Comparison of ENCODE assay signal across 8 cellular contexts in genomic region chr11:96075532-96075959, GRCh38.
A peak's percentile ranks its signal among the peaks of the same experiment; 100 is the strongest.
DNase-seq lines count a peak whose midpoint lies in the region; ATAC-seq lines count a peak whose summit lies in the region.

No MANE protein-coding gene starts in this region.

- H3K4me1 Mint-ChIP-seq in activated T-cell treated with anti-CD3 and anti-CD28 coated beads, Interleukin-2, amount 50 U/mL, for 24 hours (ENCODE audit: low read depth): peaks cover 89% of the 10 kb centered on the region
- H3K4me1 Mint-ChIP-seq in activated naive CD8-positive, alpha-beta T cell treated with anti-CD3 and anti-CD28 coated beads, Interleukin-2, amount 10 ng/mL, durations not matched to agents 7 days and 5 days: peaks cover 25% of the 10 kb centered on the region
- H3K4me1 Mint-ChIP-seq in stimulated activated naive CD8-positive, alpha-beta T cell treated with anti-CD3 and anti-CD28 coated beads, Interleukin-15, Interleukin-2, amounts not matched to agents 100 ng/mL and 50 ng/mL, for 24 hours (ENCODE audit: low read depth): peaks cover 93% of the 10 kb centered on the region

- in situ Hi-C loops in G401 (cut with HindIII; ENCODE audit: low sequenced_read_pairs): no loop called here

- H3K9me3 Mint-ChIP-seq in activated T-cell treated with anti-CD3 and anti-CD28 coated beads, Interleukin-2, amount 50 U/mL, for 24 hours: no peaks in the 10 kb centered on the region
- H3K9me3 Mint-ChIP-seq in activated naive CD8-positive, alpha-beta T cell treated with anti-CD3 and anti-CD28 coated beads, Interleukin-2, amount 10 ng/mL, durations not matched to agents 7 days and 5 days: no peaks in the 10 kb centered on the region
- no peaks in the 10 kb centered on the region for H3K9me3 Mint-ChIP-seq in stimulated activated naive CD8-positive, alpha-beta T cell treated with anti-CD3 and anti-CD28 coated beads, Interleukin-15, Interleukin-2, amounts not matched to agents 100 ng/mL and 50 ng/mL, for 24 hours

- no peak for DNase-seq in activated T-cell treated with anti-CD3 and anti-CD28 coated beads, Interleukin-2, amount 50 U/mL, for 24 hours
- no peak for DNase-seq in activated T-cell treated with anti-CD3 and anti-CD28 coated beads, Interleukin-2, amount 50 U/mL, for 1 hour
- DNase-seq in activated naive CD8-positive, alpha-beta T cell treated with anti-CD3 and anti-CD28 coated beads, Interleukin-2, amount 10 ng/mL, durations not matched to agents 7 days and 5 days: no peak
- DNase-seq in G401 (ENCODE audit: low spot score) (no peak), NCI-H1694 treated with DMSO at 0.1 percent for 48 hours (lab: John Stamatoyannopoulos, UW) (no peak), mesenteric fat pad (ENCODE audit: low spot score) (no peak)

- peak; percentile 54 for ATAC-seq in HG02943 (IDR thresholded peaks at IDR 0.05; ENCODE audit: low read depth, unreplicated experiment)
- no peak for ATAC-seq in activated naive CD8-positive, alpha-beta T cell treated with anti-CD3 and anti-CD28 coated beads, Interleukin-2, amount 10 ng/mL, durations not matched to agents 7 days and 5 days (ENCODE audit: low read depth)

- peak overlapping the region; percentile 98 for H3K27ac Mint-ChIP-seq in activated T-cell treated with anti-CD3 and anti-CD28 coated beads, Interleukin-2, amount 50 U/mL, for 24 hours
- peak overlapping the region; percentile 8 for H3K27ac Mint-ChIP-seq in activated naive CD8-positive, alpha-beta T cell treated with anti-CD3 and anti-CD28 coated beads, Interleukin-2, amount 10 ng/mL, durations not matched to agents 7 days and 5 days
- H3K27ac Mint-ChIP-seq in stimulated activated naive CD8-positive, alpha-beta T cell treated with anti-CD3 and anti-CD28 coated beads, Interleukin-15, Interleukin-2, amounts not matched to agents 100 ng/mL and 50 ng/mL, for 24 hours: peak overlapping the region; percentile 94

- peaks cover 72% of the 10 kb centered on the region for H3K36me3 Mint-ChIP-seq in activated T-cell treated with anti-CD3 and anti-CD28 coated beads, Interleukin-2, amount 50 U/mL, for 24 hours (ENCODE audit: low read depth)
- H3K36me3 Mint-ChIP-seq in activated naive CD8-positive, alpha-beta T cell treated with anti-CD3 and anti-CD28 coated beads, Interleukin-2, amount 10 ng/mL, durations not matched to agents 7 days and 5 days: peaks cover 21% of the 10 kb centered on the region
- H3K36me3 Mint-ChIP-seq in stimulated activated naive CD8-positive, alpha-beta T cell treated with anti-CD3 and anti-CD28 coated beads, Interleukin-15, Interleukin-2, amounts not matched to agents 100 ng/mL and 50 ng/mL, for 24 hours (ENCODE audit: low read depth): peaks cover 57% of the 10 kb centered on the region

- H3K4me3 Mint-ChIP-seq in activated T-cell treated with anti-CD3 and anti-CD28 coated beads, Interleukin-2, amount 50 U/mL, for 24 hours: peak overlapping the region; percentile 44
- no peak overlapping the region for H3K4me3 Mint-ChIP-seq in activated naive CD8-positive, alpha-beta T cell treated with anti-CD3 and anti-CD28 coated beads, Interleukin-2, amount 10 ng/mL, durations not matched to agents 7 days and 5 days
- H3K4me3 Mint-ChIP-seq in stimulated activated naive CD8-positive, alpha-beta T cell treated with anti-CD3 and anti-CD28 coated beads, Interleukin-15, Interleukin-2, amounts not matched to agents 100 ng/mL and 50 ng/mL, for 24 hours: peak overlapping the region; percentile 53

- POLR2A ChIA-PET in activated naive CD8-positive, alpha-beta T cell treated with anti-CD3 and anti-CD28 coated beads, Interleukin-2, amount 10 ng/mL, durations not matched to agents 7 days and 5 days (lab: Charles Lee): no interaction called here

- no peaks in the 10 kb centered on the region for H3K27me3 Mint-ChIP-seq in activated T-cell treated with anti-CD3 and anti-CD28 coated beads, Interleukin-2, amount 50 U/mL, for 24 hours
- no peaks in the 10 kb centered on the region for H3K27me3 Mint-ChIP-seq in activated naive CD8-positive, alpha-beta T cell treated with anti-CD3 and anti-CD28 coated beads, Interleukin-2, amount 10 ng/mL, durations not matched to agents 7 days and 5 days
- H3K27me3 Mint-ChIP-seq in stimulated activated naive CD8-positive, alpha-beta T cell treated with anti-CD3 and anti-CD28 coated beads, Interleukin-15, Interleukin-2, amounts not matched to agents 100 ng/mL and 50 ng/mL, for 24 hours: no peaks in the 10 kb centered on the region

Comparison
In these comparisons a context has a peak if more than half of its experiments do, and no peak if none do; other contexts are left out.
1. H3K27ac Mint-ChIP-seq: peak in every context shown above with its lines; median percentile 98 in activated T-cell treated with anti-CD3 and anti-CD28 coated beads, Interleukin-2, amount 50 U/mL, for 24 hours; 94 in stimulated activated naive CD8-positive, alpha-beta T cell treated with anti-CD3 and anti-CD28 coated beads, Interleukin-15, Interleukin-2, amounts not matched to agents 100 ng/mL and 50 ng/mL, for 24 hours; 8 in activated naive CD8-positive, alpha-beta T cell treated with anti-CD3 and anti-CD28 coated beads, Interleukin-2, amount 10 ng/mL, durations not matched to agents 7 days and 5 days.